22 cellular contexts compared by ENCODE assay signal in genomic region chr6:163310096-163310972, GRCh38.
"Had no signal": no experiment of that assay in that cellular context is flagged by ENCODE, and none has a peak within 500 bp of the region (broad histone marks: within the 10 kb centered on the region; RNA-seq: fewer than 3 reads in every experiment).

No MANE protein-coding gene starts in this region.

- H3K36me3 ChIP-seq: esophagus squamous epithelium, left ventricle myocardium inferior, transverse colon had no signal

- H3K27me3 ChIP-seq: transverse colon had no signal

- DNase-seq: activated CD4-positive, alpha-beta T cell treated with anti-CD3 and anti-CD28 coated beads, Interleukin-2, amount 10 ng/mL, durations not matched to agents 24 days and 14 days; activated CD4-positive, CD25-positive, alpha-beta regulatory T cell; activated CD8-positive, alpha-beta T cell treated with anti-CD3 and anti-CD28 coated beads for 36 hours; activated naive CD4-positive, alpha-beta T cell; activated naive CD8-positive, alpha-beta T cell treated with anti-CD3 and anti-CD28 coated beads for 36 hours; activated T-cell treated with anti-CD3 and anti-CD28 coated beads, Interleukin-2, amount 50 U/mL, for 1 hour; amygdala; cerebellar nuclear complex; effector CD8-positive, alpha-beta T cell; esophagus squamous epithelium; hippocampal formation; kidney; left ventricle myocardium inferior; midbrain; nucleus accumbens; stimulated activated CD4-positive, alpha-beta T cell treated with anti-CD3 and anti-CD28 coated beads, Interleukin-12 subunit alpha, Interleukin-12 subunit beta, amount 100 ng/mL, for 4 hours; stimulated activated CD4-positive, alpha-beta T cell treated with anti-CD3 and anti-CD28 coated beads, Interleukin-1b, Interleukin-23, amount 100 ng/mL, for 48 hours; stimulated activated CD8-positive, alpha-beta memory T cell treated with anti-CD3 and anti-CD28 coated beads, Interleukin-4, amount 100 ng/mL, for 48 hours; stimulated activated naive CD4-positive, alpha-beta T cell; T-helper 1 cell; T1000; transverse colon had no signal

- H3K27ac ChIP-seq: esophagus squamous epithelium, left ventricle myocardium inferior, transverse colon had no signal

- FAIRE-seq: kidney had no signal

- H3K4me1 ChIP-seq: esophagus squamous epithelium, transverse colon had no signal

- H3K9me3 ChIP-seq: esophagus squamous epithelium, left ventricle myocardium inferior, transverse colon had no signal

- H3K4me3 ChIP-seq: esophagus squamous epithelium, left ventricle myocardium inferior, transverse colon had no signal
